Comparison of ENCODE assay signal across 22 cellular contexts in genomic region chr10:113431807-113432206, GRCh38.
"Had no signal": no experiment of that assay in that cellular context is flagged by ENCODE, and none has a peak within 500 bp of the region (broad histone marks: within the 10 kb centered on the region; RNA-seq: fewer than 3 reads in every experiment).

No MANE protein-coding gene starts in this region.

- H3K9me3 ChIP-seq: esophagus squamous epithelium, neutrophil, prostate gland, sigmoid colon, thyroid gland, vagina had no signal

- H3K27me3 ChIP-seq: neutrophil, sigmoid colon, stomach, thyroid gland, vagina had no signal

- H2AFZ ChIP-seq: parathyroid adenoma had no signal

- ATAC-seq: effector memory CD8-positive, alpha-beta T cell; natural killer cell; right cardiac atrium; stimulated activated effector memory CD8-positive, alpha-beta T cell treated with anti-CD3 and anti-CD28 coated beads, Interleukin-12 subunit alpha, Interleukin-12 subunit beta, amount 100 ng/mL, for 72 hours had no signal

- H3K4me3 ChIP-seq: esophagus squamous epithelium, lung, prostate gland, sigmoid colon, stomach, thyroid gland, vagina had no signal

- FAIRE-seq: endometrium, frontal cortex, keratinocyte had no signal

- H3K27ac ChIP-seq: esophagus squamous epithelium, neutrophil, parathyroid adenoma, prostate gland, sigmoid colon, stomach, thyroid gland, vagina had no signal

- H3K4me1 ChIP-seq: esophagus squamous epithelium, parathyroid adenoma, prostate gland, sigmoid colon, thyroid gland, vagina had no signal

- H3K36me3 ChIP-seq: esophagus squamous epithelium, neutrophil, prostate gland, sigmoid colon, stomach, thyroid gland, vagina had no signal

- DNase-seq: cortex of kidney; effector memory CD8-positive, alpha-beta T cell; erythroblast; esophagus squamous epithelium; natural killer cell; sigmoid colon; stimulated activated CD4-positive, alpha-beta T cell treated with anti-CD3 and anti-CD28 coated beads, Interleukin-2, amount 100 ng/mL, for 24 hours; stimulated activated CD4-positive, alpha-beta T cell treated with anti-CD3 and anti-CD28 coated beads, Interleukin-4, amount 100 ng/mL, for 24 hours; stimulated activated naive CD4-positive, alpha-beta T cell treated with Interleukin-2 at 50 U/mL for 16 hours; stomach; thyroid gland; trophoblast cell had no signal

- H3K79me2 ChIP-seq: parathyroid adenoma had no signal
